20 cellular contexts compared by ENCODE assay signal in the genomic region with DNA sequence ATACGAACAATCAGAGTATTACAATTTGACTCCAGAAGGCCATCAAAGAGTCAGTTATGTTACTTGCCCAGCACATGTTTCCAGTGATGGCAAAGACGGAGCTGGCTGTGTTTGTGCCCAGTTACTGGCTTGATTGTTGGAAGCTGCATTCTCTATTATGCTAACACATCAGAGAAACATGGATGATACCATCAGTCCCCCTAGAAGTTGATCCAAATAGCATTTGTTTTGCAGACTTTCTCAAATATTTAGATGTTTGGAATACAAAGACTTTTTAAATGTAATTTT.
DNase-seq lines count a peak whose midpoint lies in the region; ATAC-seq, FAIRE-seq and TF ChIP-seq lines count a peak whose summit lies in the region.
"Had no signal": no experiment of that assay in that cellular context is flagged by ENCODE, and none has a peak within 500 bp of the region (broad histone marks: within the 10 kb centered on the region; RNA-seq: fewer than 3 reads in every experiment).

No MANE protein-coding gene starts in this region.

- H3K9me3 ChIP-seq in lower lobe of right lung, result no peaks in the 10 kb centered on the region
- H3K9me3 ChIP-seq: BLaER1 treated with 17β-estradiol and CSF1 and Interleukin-3, amounts not matched to agents 10 nM and 100 nM had no signal

- intact Hi-C loops in lower lobe of right lung (cut with DNase I), result no loop called here

- no peak for TF ChIP-seq CTCF in lower lobe of right lung (IDR thresholded peaks at IDR 0.05)

- ATAC-seq in HG03521 (IDR thresholded peaks at IDR 0.05; ENCODE audit: unreplicated experiment), result no peak
- ATAC-seq in lower lobe of right lung, result no peak
- ATAC-seq: GM23338, PC-3, Right ventricle myocardium inferior had no signal

- peak; percentile 68 for FAIRE-seq in frontal cortex (lab: Jason Lieb, UNC)
- FAIRE-seq: A204.1 had no signal

- H3K27ac ChIP-seq in lower lobe of right lung, result no peak overlapping the region
- H3K27ac ChIP-seq: BLaER1 treated with 17β-estradiol and CSF1 and Interleukin-3, amounts not matched to agents 10 nM and 100 nM had no signal

- DNase-seq in SHP77 treated with DMSO at 0.1 percent for 48 hours (lab: John Stamatoyannopoulos, UW) (peak; percentile 28), SHP77 (lab: John Stamatoyannopoulos, UW) (no peak), frontal cortex (ENCODE audit: low spot score in 2 of 2) (no peak), medulla oblongata (ENCODE audit: extremely low spot score) (peak; percentile 70), lower lobe of right lung (no peak), activated T-cell treated with anti-CD3 and anti-CD28 coated beads for 4 hours (no peak)
- DNase-seq: CD4-positive, alpha-beta T cell; DMS53; H9; HFFc6; NCI-H1417 treated with DMSO at 0.1 percent for 48 hours; NCI-H187 treated with DMSO at 0.1 percent for 48 hours; NCI-H748 treated with DMSO at 0.1 percent for 48 hours; NK-92 treated with Interleukin-12 subunit alpha and Interleukin-12 subunit beta, amount 100 ng/mL, for 24 hours; PC-3 had no signal

- no peak overlapping the region for H3K4me3 ChIP-seq in lower lobe of right lung
- H3K4me3 ChIP-seq: BLaER1 treated with 17β-estradiol and CSF1 and Interleukin-3, amounts not matched to agents 10 nM and 100 nM; GM23338 had no signal

- no peaks in the 10 kb centered on the region for H3K36me3 ChIP-seq in lower lobe of right lung
- H3K36me3 ChIP-seq: BLaER1 treated with 17β-estradiol and CSF1 and Interleukin-3, amounts not matched to agents 10 nM and 100 nM had no signal

- H3K4me1 ChIP-seq in lower lobe of right lung, result no peaks in the 10 kb centered on the region
- H3K4me1 ChIP-seq: BLaER1 treated with 17β-estradiol and CSF1 and Interleukin-3, amounts not matched to agents 10 nM and 100 nM had no signal

- H3K27me3 ChIP-seq in lower lobe of right lung (ENCODE audit: low read depth), result no peaks in the 10 kb centered on the region
- H3K27me3 ChIP-seq: BLaER1 treated with 17β-estradiol and CSF1 and Interleukin-3, amounts not matched to agents 10 nM and 100 nM had no signal

Comparison
In these comparisons a context has a peak if more than half of its experiments do, and no peak if none do; other contexts are left out.
1. DNase-seq: peak in SHP77 treated with DMSO at 0.1 percent for 48 hours (single experiment) and medulla oblongata (single experiment); none in SHP77 (0 of 2), frontal cortex (0 of 2), lower lobe of right lung (single experiment) and activated T-cell treated with anti-CD3 and anti-CD28 coated beads for 4 hours (single experiment).